ENCODE assay signal across 25 cellular contexts in the genomic region with DNA sequence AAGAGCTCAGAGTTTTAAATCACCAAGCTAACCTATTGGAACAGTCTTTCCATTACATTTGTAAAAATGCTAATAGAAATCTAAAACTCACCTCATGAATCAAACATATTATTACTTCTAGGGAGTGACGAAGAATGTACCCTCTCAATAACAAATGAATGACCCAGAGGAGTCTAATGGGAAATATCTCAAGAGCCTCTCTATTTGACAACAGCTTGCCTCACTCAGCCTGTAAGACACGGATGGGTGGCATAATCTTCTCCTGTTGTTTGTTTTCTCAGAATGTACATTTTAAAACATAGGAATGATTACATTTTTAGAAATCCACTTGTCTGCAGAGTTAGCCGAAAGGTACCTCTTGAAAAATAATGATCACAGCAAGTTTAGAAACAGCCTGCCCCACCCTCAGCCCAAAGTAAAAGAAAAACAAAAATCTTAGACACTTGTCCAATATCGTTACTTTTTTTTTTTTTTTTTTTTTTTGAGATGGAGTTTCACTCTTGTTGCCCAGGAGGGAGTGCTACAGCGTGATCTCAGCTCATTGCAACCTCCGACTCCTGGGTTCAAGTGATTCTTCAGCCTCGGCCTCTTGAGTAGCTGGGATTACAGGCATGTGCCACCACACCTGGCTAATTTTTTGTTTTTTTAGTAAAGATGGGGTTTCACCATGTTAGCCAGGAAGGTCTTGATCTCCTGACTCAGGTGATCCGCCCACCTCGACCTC.
"Had no signal": no experiment of that assay in that cellular context is flagged by ENCODE, and none has a peak within 500 bp of the region (broad histone marks: within the 10 kb centered on the region; RNA-seq: fewer than 3 reads in every experiment).

No MANE protein-coding gene starts in this region.

- H3K4me1 ChIP-seq: colonic mucosa, esophagus squamous epithelium, gastroesophageal sphincter had no signal

- H3K27me3 ChIP-seq: body of pancreas, colonic mucosa, esophagus squamous epithelium, gastroesophageal sphincter, heart right ventricle had no signal

- H3K9me3 ChIP-seq: body of pancreas, colonic mucosa, esophagus squamous epithelium, gastroesophageal sphincter, heart right ventricle had no signal

- H3K27ac ChIP-seq: body of pancreas, colonic mucosa, epithelial cell of prostate, esophagus squamous epithelium, gastroesophageal sphincter, heart right ventricle, VCaP had no signal

- H3K4me3 ChIP-seq: body of pancreas, colonic mucosa, esophagus squamous epithelium, gastroesophageal sphincter, heart right ventricle had no signal

- H3K36me3 ChIP-seq: colonic mucosa, esophagus squamous epithelium, gastroesophageal sphincter had no signal

- DNase-seq: activated CD4-positive, alpha-beta memory T cell treated with anti-CD3 and anti-CD28 coated beads, Interleukin-2, amount 10 ng/mL, durations not matched to agents 7 days and 5 days; activated CD4-positive, alpha-beta T cell treated with anti-CD3 and anti-CD28 coated beads, Interleukin-2, amount 10 ng/mL, durations not matched to agents 24 days and 14 days; activated CD8-positive, alpha-beta memory T cell treated with anti-CD3 and anti-CD28 coated beads, Interleukin-2, amount 50 U/mL, for 48 hours; activated gamma-delta T cell; activated naive CD4-positive, alpha-beta T cell; activated naive CD4-positive, alpha-beta T cell treated with anti-CD3 and anti-CD28 coated beads, Interleukin-2, amount 10 ng/mL, durations not matched to agents 7 days and 5 days; activated naive CD8-positive, alpha-beta T cell treated with anti-CD3 and anti-CD28 coated beads, Interleukin-2, amount 10 ng/mL, durations not matched to agents 7 days and 5 days; activated T-cell treated with anti-CD3 and anti-CD28 coated beads for 4 hours; activated T-cell treated with anti-CD3 and anti-CD28 coated beads, Interleukin-2, amount 50 U/mL, for 24 hours; activated T-cell treated with anti-CD3 and anti-CD28 coated beads, Interleukin-2, amount 50 U/mL, for 72 hours; amniotic stem cell; anterior cingulate cortex; body of pancreas; caudate nucleus; colonic mucosa; effector CD8-positive, alpha-beta T cell; esophagus squamous epithelium; foreskin melanocyte; heart right ventricle; T-helper 2 cell had no signal

- ATAC-seq: activated naive CD4-positive, alpha-beta T cell treated with anti-CD3 and anti-CD28 coated beads, Interleukin-2, amount 50 U/mL, for 72 hours; activated T-cell treated with anti-CD3 and anti-CD28 coated beads, Interleukin-2, amount 50 U/mL, for 72 hours; body of pancreas; gastroesophageal sphincter; heart right ventricle; WTC11 had no signal
